2 cellular contexts compared by ENCODE assay signal in genomic region chr22:35487623-35488022, GRCh38. TPM values are rescaled to one million over a fixed set of nuclear protein-coding genes. Genes with fewer than 3 reads are reported as not detected.
"Had no signal": no experiment of that assay in that cellular context is flagged by ENCODE, and none has a peak within 500 bp of the region (broad histone marks: within the 10 kb centered on the region; RNA-seq: fewer than 3 reads in every experiment).

No MANE protein-coding gene starts in this region.

RNA-seq across cellular contexts. Expression of gene RASD2, which starts 53.0 kb away (rescaled TPM):
- total RNA-seq: G401, GM12878 had no signal
